8 cellular contexts compared by ENCODE assay signal in the genomic region with DNA sequence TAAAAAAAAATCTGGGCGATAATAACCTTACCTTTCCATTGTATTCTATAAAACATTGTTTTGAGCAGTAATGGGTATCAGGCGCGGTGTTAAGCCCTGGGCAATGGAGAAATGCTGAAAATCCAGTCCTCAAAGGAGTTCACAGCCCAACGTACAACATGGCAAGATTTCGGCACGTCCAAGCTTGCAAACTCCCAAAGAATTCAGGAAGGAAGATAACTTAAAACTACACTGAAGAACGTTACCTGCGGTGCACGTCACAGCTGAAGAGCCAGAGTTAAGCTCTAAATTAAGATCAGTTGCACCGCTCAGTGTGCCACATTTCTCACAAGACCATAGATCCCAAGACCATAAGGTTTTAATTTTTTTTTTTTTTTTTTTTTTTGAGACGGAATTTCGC. TPM values are rescaled to one million over a fixed set of nuclear protein-coding genes. Genes with fewer than 3 reads are reported as not detected.
A peak's percentile ranks its signal among the peaks of the same experiment; 100 is the strongest.
DNase-seq lines count a peak whose midpoint lies in the region; ATAC-seq and TF ChIP-seq lines count a peak whose summit lies in the region.

No MANE protein-coding gene starts in this region.

- no peaks in the 10 kb centered on the region for H3K9me3 Mint-ChIP-seq in Calu3 (ENCODE audit: low read depth, unreplicated experiment)

- no peaks in the 10 kb centered on the region for H3K79me2 ChIP-seq in parathyroid adenoma

- TF ChIP-seq POLR2A in esophagus squamous epithelium (IDR thresholded peaks at IDR 0.05), result no peak

- H3K27me3 Mint-ChIP-seq in Calu3 (ENCODE audit: unreplicated experiment), result no peaks in the 10 kb centered on the region

- no peak overlapping the region for H3K9ac ChIP-seq in parathyroid adenoma

- no peak for ATAC-seq in HG02759 (IDR thresholded peaks at IDR 0.05; ENCODE audit: unreplicated experiment)

- TSS peak; percentile 54 for BruUV-seq in Calu3 (replicated peaks; lab: Mats Ljungman, UMichigan)

- 24 to 28% methylated on average over 12 of the region's 12 CpGs for WGBS in esophagus squamous epithelium, 2 donors

- H3K36me3 Mint-ChIP-seq in Calu3 (ENCODE audit: insufficient read depth, unreplicated experiment), result peaks cover 33% of the 10 kb centered on the region

- TF ChIP-seq CTCF in Calu3 (IDR thresholded peaks at IDR 0.05; ENCODE audit: unreplicated experiment) (no peak), esophagus squamous epithelium (IDR thresholded peaks at IDR 0.05) (no peak), parathyroid adenoma (IDR thresholded peaks at IDR 0.05) (no peak)

- peaks cover 0 to 34% (median 0%) of the 10 kb centered on the region in 3 donors for H3K36me3 ChIP-seq in esophagus squamous epithelium
- no peaks in the 10 kb centered on the region for H3K36me3 ChIP-seq in parathyroid adenoma (ENCODE audit: control insufficient read depth, insufficient read depth, low read length)

- H3K9me3 ChIP-seq in esophagus squamous epithelium, result no peaks in the 10 kb centered on the region
- no peaks in the 10 kb centered on the region for H3K9me3 ChIP-seq in parathyroid adenoma (ENCODE audit: control insufficient read depth, low read length)

- intact Hi-C loops in Calu3 (cut with micrococcal nuclease; ENCODE audit: unreplicated experiment), result loop anchor here (2.0 kb wide), 1 partner anchor 49 kb away; no protein-coding TSS in a partner anchor
- intact Hi-C loops in esophagus squamous epithelium (cut with DNase I), result no loop called here

- CTCF ChIA-PET in Calu3 (lab: Charles Lee), result interaction anchor here (0.6 to 1.7 kb wide), 11 partner anchors 8 to 1092 kb away, joined by 3 to 9 read pairs (median 4); a partner anchor contains a TSS

- H3K4me3 Mint-ChIP-seq in Calu3 (ENCODE audit: low read depth, unreplicated experiment), result peak overlapping the region; percentile 97

- H3K4me2 ChIP-seq in parathyroid adenoma (ENCODE audit: low read length), result peak overlapping the region; percentile 33

- H3K27ac ChIP-seq in esophagus squamous epithelium (peak overlapping the region; percentile 77 to 92 (median 86)), parathyroid adenoma (no peak overlapping the region)

- H2AFZ ChIP-seq in parathyroid adenoma, result peak overlapping the region; percentile 100

- H3K4me3 ChIP-seq in esophagus squamous epithelium (peak overlapping the region; percentile 54 to 76 (median 60)), parathyroid adenoma (ENCODE audit: low read depth, low read length) (peak overlapping the region; percentile 69)

- H3K4me1 ChIP-seq in esophagus squamous epithelium (peaks cover 0 to 80% (median 16%) of the 10 kb centered on the region in 3 donors), parathyroid adenoma (peaks cover 2% of the 10 kb centered on the region)

- DNase-seq in Calu3 (no peak), RKO (ENCODE audit: low spot score) (peak; percentile 54), esophagus squamous epithelium (lab: John Stamatoyannopoulos, UW) (no peak), superior temporal gyrus (ENCODE audit: extremely low spot score) (no peak), NCI-H2081 treated with DMSO at 0.1 percent for 48 hours (lab: John Stamatoyannopoulos, UW) (no peak), GM19238 (ENCODE audit: insufficient read length, low spot score) (no peak)

- peak overlapping the region; percentile 97 for H3K27ac Mint-ChIP-seq in Calu3 (ENCODE audit: unreplicated experiment)

- H3K4me1 Mint-ChIP-seq in Calu3 (ENCODE audit: low read depth, unreplicated experiment), result peaks cover 11% of the 10 kb centered on the region

- no peaks in the 10 kb centered on the region for H3K27me3 ChIP-seq in esophagus squamous epithelium
- no peaks in the 10 kb centered on the region for H3K27me3 ChIP-seq in parathyroid adenoma (ENCODE audit: control insufficient read depth, insufficient read depth, low read length)

RNA-seq across cellular contexts. Expression of a gene that starts 0.9 kb away (rescaled TPM):
- 78.0 and 108 TPM in 2 replicates for total RNA-seq in Calu3 (2022)
- total RNA-seq in esophagus squamous epithelium, result 10 to 100 TPM; 35.9 to 89.7 (median 48.2) TPM

RNA-seq across cellular contexts. Expression of a gene that starts 6.7 kb away (rescaled TPM):
- total RNA-seq in Calu3 (2022) (60.2 and 63.6 TPM in 2 replicates), esophagus squamous epithelium (10 to 100 TPM; 40.3 to 59.5 (median 49.3) TPM)
